Comparison of ENCODE assay signal across 8 cellular contexts in genomic region chr11:14278869-14279268, GRCh38.
A peak's percentile ranks its signal among the peaks of the same experiment; 100 is the strongest.
DNase-seq lines count a peak whose midpoint lies in the region; ATAC-seq, FAIRE-seq and TF ChIP-seq lines count a peak whose summit lies in the region.
"Not testable (repeated sequence)": the region's sequence is repeated elsewhere in the genome, so short reads cannot be mapped to it uniquely, and the experiment has no call there.

No MANE protein-coding gene starts in this region.

- H2BK20ac ChIP-seq in H1 (ENCODE audit: low read length), result not testable (repeated sequence)

- not testable (repeated sequence) for H3K4me2 ChIP-seq in HCT116 (ENCODE audit: low read length); K562 (ENCODE audit: insufficient read depth, low read length); H1 (ENCODE audit: insufficient read depth in 1 of 2, low read depth in 2 of 2, low read length in 2 of 2); HepG2 (ENCODE audit: low read depth, low read length)

- not testable (repeated sequence) for H3K4me1 Mint-ChIP-seq in Caco-2 (ENCODE audit: low read depth, unreplicated experiment)
- peaks cover 19% of the 10 kb centered on the region for H3K4me1 Mint-ChIP-seq in osteocyte (ENCODE audit: unreplicated experiment)

- not testable (repeated sequence) for H3K79me1 ChIP-seq in H1 (ENCODE audit: low read depth, low read length)

- H3K4me1 ChIP-seq in Caco-2; HCT116 (ENCODE audit: control insufficient read depth in 1 of 2, insufficient read depth in 2 of 2, low read length in 2 of 2); Panc1 (ENCODE audit: control insufficient read depth, insufficient read depth, low read length); K562 (replicated peaks in 1 of 2; ENCODE audit: control insufficient read depth in 2 of 2, insufficient read depth in 2 of 2, low read length in 2 of 2); H1 (replicated peaks in 1 of 4; ENCODE audit: control insufficient read depth in 3 of 4, insufficient read depth in 4 of 4, low read length in 3 of 4); HepG2 (ENCODE audit: insufficient read depth, low read length): not testable (repeated sequence)

- H3K27ac Mint-ChIP-seq in Caco-2 (ENCODE audit: unreplicated experiment), result not testable (repeated sequence)
- peak overlapping the region; percentile 38 for H3K27ac Mint-ChIP-seq in osteocyte (ENCODE audit: unreplicated experiment)

- BruUV-seq in Caco-2 (replicated peaks; lab: Mats Ljungman, UMichigan), result TSS peak; percentile 74
- TSS peak; percentile 50 for BruUV-seq in HCT116 (replicated peaks; lab: Mats Ljungman, UMichigan)
- TSS peak; percentile 73 for BruUV-seq in Panc1 (replicated peaks; lab: Mats Ljungman, UMichigan)
- TSS peak; percentile 47 for BruUV-seq in K562 (replicated peaks; lab: Mats Ljungman, UMichigan)
- BruUV-seq in HepG2 (replicated peaks; lab: Mats Ljungman, UMichigan), result TSS peak; percentile 40

- H3K9me1 ChIP-seq in K562 (ENCODE audit: control insufficient read depth, insufficient read depth, low read length), result not testable (repeated sequence)

- H2AK5ac ChIP-seq in H1 (ENCODE audit: low read depth, low read length), result not testable (repeated sequence)

- H3K27me3 Mint-ChIP-seq in Caco-2 (ENCODE audit: insufficient read depth, unreplicated experiment); osteocyte (ENCODE audit: unreplicated experiment): not testable (repeated sequence)

- H3K27ac ChIP-seq in HCT116 (ENCODE audit: low read depth, low read length); Panc1 (ENCODE audit: low read length); K562 (ENCODE audit: extremely low read depth, low read depth, low read length); H1 (ENCODE audit: low read depth, low read length); HepG2 (ENCODE audit: extremely low read length, insufficient read depth, low read length): not testable (repeated sequence)

- TF ChIP-seq EP300 in K562 (IDR thresholded peaks at IDR 0.05; ENCODE audit: low read length); H1 (IDR thresholded peaks at IDR 0.05; ENCODE audit: borderline replicate concordance in 1 of 2, low read depth in 2 of 2, low read length in 2 of 2); HepG2 (IDR thresholded peaks at IDR 0.05; ENCODE audit: low read depth in 2 of 2, low read length in 2 of 2); HepG2 (CRISPR knock-in tag; IDR thresholded peaks at IDR 0.05; ENCODE audit: borderline replicate concordance): not testable (repeated sequence)

- in situ Hi-C loops in Panc1 (cut with HindIII; ENCODE audit: low pct_unique_long_range_greater_than_20kb, low sequenced_read_pairs); K562 (cut with MboI); HepG2 (cut with HindIII; ENCODE audit: extremely low pct_ligation_motif_present, low pct_unique_long_range_greater_than_20kb): not testable (repeated sequence)

- not testable (repeated sequence) for H2BK15ac ChIP-seq in H1 (ENCODE audit: low read length)

- not testable (repeated sequence) for H3K9me3 ChIP-seq in Caco-2; HCT116 (ENCODE audit: control insufficient read depth in 1 of 2, insufficient read depth in 1 of 2, low read depth in 1 of 2, low read length in 2 of 2); Panc1 (ENCODE audit: control insufficient read depth, insufficient read depth, low read depth, low read length); K562 (replicated peaks; ENCODE audit: control insufficient read depth, insufficient read depth, low read depth, low read length); H1 (ENCODE audit: insufficient read depth in 2 of 2, low read depth in 1 of 2, low read length in 1 of 2); HepG2 (ENCODE audit: low read length)

- not testable (repeated sequence) for H3K9me3 Mint-ChIP-seq in Caco-2 (ENCODE audit: unreplicated experiment); osteocyte (ENCODE audit: unreplicated experiment)

- H4K91ac ChIP-seq in H1 (replicated peaks; ENCODE audit: insufficient read length, low read length), result not testable (repeated sequence)

- not testable (repeated sequence) for H4K5ac ChIP-seq in H1 (ENCODE audit: insufficient read length, low read depth, low read length)

- not testable (repeated sequence) for H3K27me3 ChIP-seq in Caco-2 (replicated peaks; ENCODE audit: control insufficient read depth, insufficient read depth, low read length); HCT116 (ENCODE audit: insufficient read depth, low read length); Panc1 (ENCODE audit: control insufficient read depth, insufficient read depth, low read length); K562 (ENCODE audit: control insufficient read depth in 2 of 2, insufficient read depth in 2 of 2, low read length in 2 of 2); H1 (replicated peaks in 1 of 4; ENCODE audit: control insufficient read depth in 3 of 4, extremely low read depth in 1 of 4, insufficient read depth in 3 of 4, low read length in 3 of 4); HepG2 (ENCODE audit: control insufficient read depth in 1 of 2, insufficient read depth in 2 of 2, low read length in 2 of 2)

- not testable (repeated sequence) for H2BK12ac ChIP-seq in H1 (ENCODE audit: low read depth, low read length)

- not testable (repeated sequence) for H4K8ac ChIP-seq in H1 (ENCODE audit: extremely low read depth, insufficient read depth, low read length)

- not testable (repeated sequence) for H2BK5ac ChIP-seq in H1 (ENCODE audit: low read depth, low read length)

- ATAC-seq in HCT116, Panc1, K562, HepG2: not testable (repeated sequence)

- not testable (repeated sequence) for H3K79me2 ChIP-seq in HCT116 (ENCODE audit: insufficient read depth, low read length); K562 (ENCODE audit: control insufficient read depth, insufficient read depth, low read length); H1 (ENCODE audit: control insufficient read depth in 1 of 2, insufficient read depth in 2 of 2, low read length in 2 of 2); HepG2 (ENCODE audit: insufficient read depth, low read length)

- not testable (repeated sequence) for TF ChIP-seq RAD21 in HCT116 (IDR thresholded peaks at IDR 0.05; ENCODE audit: low read depth); K562 (CRISPR knock-in tag; conservative IDR thresholded peaks at IDR 0.05 in 1 of 2, IDR thresholded peaks at IDR 0.05 in 1 of 2); H1 (IDR thresholded peaks at IDR 0.05 in 1 of 2, conservative IDR thresholded peaks at IDR 0.05 in 1 of 2; ENCODE audit: low read depth in 2 of 2, low read length in 2 of 2); HepG2 (CRISPR knock-in tag; IDR thresholded peaks at IDR 0.05)

- TF ChIP-seq CTCF in Caco-2 (IDR thresholded peaks at IDR 0.05; ENCODE audit: insufficient read depth in 1 of 2, low read depth in 1 of 2, low read length in 1 of 2, severe bottlenecking in 1 of 2, unreplicated experiment in 1 of 2); HCT116 (IDR thresholded peaks at IDR 0.05 in 2 of 3, conservative IDR thresholded peaks at IDR 0.05 in 1 of 3; ENCODE audit: borderline replicate concordance in 1 of 3, insufficient read depth in 1 of 3, low read depth in 2 of 3, low read length in 2 of 3); Panc1 (IDR thresholded peaks at IDR 0.05); K562 (IDR thresholded peaks at IDR 0.05 in 2 of 3, conservative IDR thresholded peaks at IDR 0.05 in 1 of 3; ENCODE audit: insufficient read depth in 2 of 3, low read depth in 1 of 3, low read length in 3 of 3); H1 (IDR thresholded peaks at IDR 0.05; ENCODE audit: control extremely low read depth in 1 of 3, insufficient read depth in 1 of 3, low read depth in 1 of 3, low read length in 3 of 3); HepG2 (CRISPR knock-in tag; IDR thresholded peaks at IDR 0.05); osteocyte (IDR thresholded peaks at IDR 0.05): not testable (repeated sequence)

- RAD21 ChIA-PET in HCT116 (lab: Charles Lee; ENCODE audit: low non-redundant PET in 1 of 2, low total read pairs in 2 of 2, uncharacterized antibody in 2 of 2, unreplicated experiment in 2 of 2), result not testable (repeated sequence)

- WGBS in K562 (ENCODE audit: insufficient coverage, low coverage, missing lambda C conversion rate), result 100% methylated on average over 1 of the region's 1 CpG
- 91% methylated on average over 1 of the region's 1 CpG; no CpG with 5 or more reads in 1 of the 2 experiments for WGBS in H1 (ENCODE audit: extremely low coverage in 1 of 2, insufficient coverage in 1 of 2, insufficient read length in 1 of 2, insufficient replicate concordance in 2 of 2, low coverage in 1 of 2, low lambda C conversion rate in 2 of 2, missing lambda C conversion rate in 1 of 2), 2 experiments
- whole genome bisulfite sequencing in HepG2 (ENCODE audit: low lambda C conversion rate), result no CpG with 5 or more reads among the region's 1 CpG

- not testable (repeated sequence) for H3K56ac ChIP-seq in H1 (replicated peaks; ENCODE audit: insufficient read length, low read depth, low read length)

- not testable (repeated sequence) for H3K4me3 Mint-ChIP-seq in Caco-2 (ENCODE audit: unreplicated experiment); osteocyte (ENCODE audit: unreplicated experiment)

- H2AFZ ChIP-seq in HCT116 (ENCODE audit: low read depth, low read length, poor library complexity, severe bottlenecking); K562 (ENCODE audit: low read depth, low read length); H1 (ENCODE audit: low read length); HepG2 (ENCODE audit: low read length): not testable (repeated sequence)

- not testable (repeated sequence) for H3K23ac ChIP-seq in H1 (ENCODE audit: insufficient read length)

- not testable (repeated sequence) for DNase-seq in Caco-2; GM12892 (ENCODE audit: insufficient read length); HCT116 (ENCODE audit: low read depth, low spot score); Panc1 (ENCODE audit: low read depth, low spot score); K562 (ENCODE audit: extremely low read depth in 1 of 4, low spot score in 3 of 4); H1 (ENCODE audit: low read depth in 1 of 2, low spot score in 2 of 2); HepG2 (ENCODE audit: low spot score); osteocyte (ENCODE audit: extremely low spot score, unreplicated experiment)

- not testable (repeated sequence) for H3K14ac ChIP-seq in H1 (ENCODE audit: insufficient read length)

- not testable (repeated sequence) for H3K36me3 ChIP-seq in Caco-2 (ENCODE audit: control insufficient read depth, insufficient read depth, low read length); HCT116 (ENCODE audit: control insufficient read depth in 1 of 2, insufficient read depth in 2 of 2, low read length in 2 of 2); Panc1 (ENCODE audit: control insufficient read depth, insufficient read depth, low read length); K562 (ENCODE audit: control insufficient read depth, insufficient read depth, low read length)
- H3K36me3 ChIP-seq in H1 (ENCODE audit: control insufficient read depth in 2 of 4, insufficient read depth in 4 of 4, low read length in 3 of 4) (peaks cover 10 to 57% (median 37%) of the 10 kb centered on the region in 4 experiments), HepG2 (replicated peaks in 1 of 2; ENCODE audit: control insufficient read depth in 1 of 2, insufficient read depth in 2 of 2, low read length in 2 of 2) (peaks cover 0 to 10% of the 10 kb centered on the region in 2 experiments; a peak in 2 of 5 replicates)

- H3K4ac ChIP-seq in H1 (replicated peaks; ENCODE audit: insufficient read length, low read depth, low read length), result not testable (repeated sequence)

- H3K23me2 ChIP-seq in H1 (ENCODE audit: low read depth, low read length), result not testable (repeated sequence)

- intact Hi-C loops in Caco-2 (cut with micrococcal nuclease; ENCODE audit: unreplicated experiment); HCT116 (cut with micrococcal nuclease); Panc1 (cut with micrococcal nuclease; ENCODE audit: unreplicated experiment); K562 (cut with micrococcal nuclease); HepG2 (cut with micrococcal nuclease; ENCODE audit: unreplicated experiment): not testable (repeated sequence)

- H3K4me3 ChIP-seq in Caco-2 (ENCODE audit: low read depth, low read length); HCT116 (replicated peaks in 1 of 2; ENCODE audit: low read depth in 1 of 2, low read length in 2 of 2); Panc1 (ENCODE audit: low read depth in 2 of 2, low read length in 2 of 2); K562; H1 (ENCODE audit: extremely low read depth in 1 of 4, insufficient read depth in 2 of 4, low read depth in 3 of 4, low read length in 4 of 4); HepG2 (replicated peaks in 1 of 3; ENCODE audit: insufficient read depth in 1 of 3, low read depth in 2 of 3, low read length in 3 of 3): not testable (repeated sequence)

- not testable (repeated sequence) for H3K9me2 ChIP-seq in HCT116 (ENCODE audit: insufficient read depth)

- CTCF ChIA-PET in Caco-2 (lab: Charles Lee), result interaction anchor here (0.6 kb wide), 1 partner anchor 514 kb away, joined by 4 read pairs; no protein-coding TSS in a partner anchor
- CTCF ChIA-PET in HCT116 (lab: Charles Lee); Panc1 (lab: Charles Lee); K562 (lab: Yijun Ruan, JAX; ENCODE audit: low intra/inter-chr PET ratio); H1 (lab: Charles Lee; ENCODE audit: partially characterized antibody); HepG2 (lab: Yijun Ruan, JAX; ENCODE audit: low intra/inter-chr PET ratio, low total read pairs): not testable (repeated sequence)

- H3K9ac ChIP-seq in HCT116 (ENCODE audit: low read length); K562 (ENCODE audit: insufficient read depth in 1 of 2, low read depth in 2 of 2, low read length in 2 of 2); H1 (replicated peaks in 1 of 4; ENCODE audit: extremely low read depth in 1 of 4, low read depth in 3 of 4, low read length in 3 of 4); HepG2 (ENCODE audit: insufficient read depth, low read depth, low read length): not testable (repeated sequence)

- POLR2A ChIA-PET in Caco-2 (lab: Charles Lee); HCT116 (lab: Charles Lee); K562 (lab: Yijun Ruan, JAX); H1 (lab: Charles Lee; ENCODE audit: partially characterized antibody); HepG2 (lab: Yijun Ruan, JAX): not testable (repeated sequence)
- POLR2A ChIA-PET in Panc1 (lab: Charles Lee), result interaction anchor here (0.6 kb wide), 1 partner anchor 127 kb away, joined by 3 read pairs; no protein-coding TSS in a partner anchor

- not testable (repeated sequence) for H3K18ac ChIP-seq in H1 (ENCODE audit: extremely low read depth, low read length)

- H2BK120ac ChIP-seq in H1 (replicated peaks; ENCODE audit: low read depth, low read length), result not testable (repeated sequence)

- H4K20me1 ChIP-seq in HCT116 (ENCODE audit: insufficient read depth); K562 (replicated peaks; ENCODE audit: control insufficient read depth, insufficient read depth, low read length); H1 (replicated peaks in 1 of 2; ENCODE audit: control insufficient read depth in 1 of 2, insufficient read depth in 2 of 2, low read length in 2 of 2); HepG2 (ENCODE audit: insufficient read depth, low read length): not testable (repeated sequence)

- FAIRE-seq in GM12892 (lab: Jason Lieb, UNC) (peak; percentile 17), K562 (lab: Jason Lieb, UNC) (peak; percentile 65), H1 (lab: Jason Lieb, UNC) (peak; percentile 93), HepG2 (lab: Jason Lieb, UNC) (peak; percentile 26)

- H3K36me3 Mint-ChIP-seq in Caco-2 (ENCODE audit: insufficient read depth, unreplicated experiment) (peaks cover 73% of the 10 kb centered on the region), osteocyte (ENCODE audit: unreplicated experiment) (peaks cover 41% of the 10 kb centered on the region)

- TF ChIP-seq POLR2A in GM12892 (IDR thresholded peaks at IDR 0.05; ENCODE audit: low read depth, low read length); HCT116 (IDR thresholded peaks at IDR 0.05; ENCODE audit: borderline replicate concordance, extremely low read depth, insufficient read depth, insufficient read length); K562 (conservative IDR thresholded peaks at IDR 0.05); H1 (IDR thresholded peaks at IDR 0.05; ENCODE audit: control extremely low read depth in 1 of 2, low read depth in 2 of 2, low read length in 2 of 2); HepG2 (IDR thresholded peaks at IDR 0.05; ENCODE audit: insufficient read depth in 1 of 2, low read depth in 2 of 2, low read length in 2 of 2): not testable (repeated sequence)
